ENCODE assay signal across 8 cellular contexts in the genomic region with DNA sequence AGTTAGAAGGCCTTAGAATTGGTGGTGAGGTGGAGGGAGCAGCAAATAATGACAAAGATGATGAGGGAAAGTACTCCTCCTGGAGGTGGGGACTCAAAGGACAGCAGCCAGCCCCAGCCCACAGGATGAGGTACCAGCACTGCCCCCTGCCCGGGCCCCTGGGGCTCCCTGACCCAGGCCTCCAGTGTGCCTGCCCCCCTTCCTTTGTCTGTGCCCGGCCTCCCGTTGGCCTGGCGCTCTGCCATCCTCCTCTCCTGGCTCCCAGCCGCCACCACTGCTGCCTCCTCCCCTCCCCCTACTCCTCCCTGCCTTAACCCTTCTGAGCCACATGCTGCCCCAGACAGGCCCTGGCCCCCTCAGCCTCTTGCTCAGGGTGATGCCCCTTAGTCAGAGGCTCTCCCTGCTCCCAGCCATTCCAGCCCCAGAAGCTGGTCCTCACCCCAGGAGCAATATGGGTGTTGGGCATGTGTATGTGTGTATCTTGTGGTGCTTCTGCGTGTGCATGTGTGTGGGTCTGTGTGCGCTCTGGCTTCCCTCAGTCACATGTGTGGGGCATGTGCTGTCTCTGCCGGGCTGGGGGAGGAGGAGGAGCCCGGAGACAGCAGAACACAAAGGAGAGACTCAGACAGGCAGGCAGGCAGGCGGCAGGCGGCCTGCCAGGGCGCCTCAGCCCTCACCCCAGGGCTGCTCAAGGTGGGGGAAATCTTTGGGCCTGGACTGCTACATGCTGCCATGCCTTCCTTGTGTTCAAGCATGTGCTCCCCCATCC. TPM values are rescaled to one million over a fixed set of nuclear protein-coding genes. Genes with fewer than 3 reads are reported as not detected.
DNase-seq lines count a peak whose midpoint lies in the region; ATAC-seq and TF ChIP-seq lines count a peak whose summit lies in the region.

No MANE protein-coding gene starts in this region.

- H3K4me3 ChIP-seq in dorsolateral prefrontal cortex (peak overlapping the region; percentile 15 to 96 (median 86)), lower leg skin (ENCODE audit: low read depth, poor library complexity, severe bottlenecking) (no peak overlapping the region)

- H3K27ac ChIP-seq in dorsolateral prefrontal cortex, result peak overlapping the region; percentile 63 to 100 (median 98)

- no peaks in the 10 kb centered on the region for H3K27me3 ChIP-seq in dorsolateral prefrontal cortex

- DNase-seq in SIG-M5 treated with dmso at 0.1 percent for 504 hours (lab: John Stamatoyannopoulos, UW; ENCODE audit: unreplicated experiment) (peak; percentile 41), SIG-M5 (lab: John Stamatoyannopoulos, UW) (no peak), NCI-H345 (lab: John Stamatoyannopoulos, UW) (peak; percentile 86), dorsolateral prefrontal cortex (peak; percentile 76 to 89 (median 86)), lower leg skin (ENCODE audit: low spot score in 2 of 2) (peak; percentile 82 to 95)
- peak; percentile 79 for DNase-seq in activated CD4-positive, alpha-beta T cell treated with anti-CD3 and anti-CD28 coated beads for 48 hours
- DNase-seq in stimulated activated CD4-positive, alpha-beta T cell treated with anti-CD3 and anti-CD28 coated beads, Interleukin-4, amount 100 ng/mL, for 4 hours, result peak; percentile 48 to 73

- TF ChIP-seq POLR2A in lower leg skin (IDR thresholded peaks at IDR 0.05), result no peak

- intact Hi-C loops in dorsolateral prefrontal cortex (cut with DNase I) (loop anchor here (5.0 kb wide), 2 partner anchors 285 to 300 kb away; partner anchors contain the start of gene OGA (in 1 of the 2)), lower leg skin (cut with DNase I; ENCODE audit: low total_unique reads) (no loop called here)

- ATAC-seq in GM21423 (IDR thresholded peaks at IDR 0.05; ENCODE audit: unreplicated experiment), result no peak

- peak in 19 of 56 donors; percentile 5 to 38 (median 17) for TF ChIP-seq CTCF in dorsolateral prefrontal cortex (IDR thresholded peaks at IDR 0.05 in 54 of 56, conservative IDR thresholded peaks at IDR 0.05 in 2 of 56; ENCODE audit: low read depth in 1 of 56, partially characterized antibody in 56 of 56)
- TF ChIP-seq CTCF in lower leg skin (IDR thresholded peaks at IDR 0.05), result no peak

- WGBS in lower leg skin, 2 donors, result 0 to 1% methylated on average over 11 to 12 of the region's 12 CpGs

RNA-seq across cellular contexts. Expression of gene LDB1, which starts 2.6 kb away (rescaled TPM):
- 100 to 1,000 TPM in 9 of 120 experiments, 10 to 100 TPM in 111; 51.3 to 110 (median 80.0) TPM for total RNA-seq in dorsolateral prefrontal cortex
- 100 to 1,000 TPM in 2 of 4 donors, 10 to 100 TPM in 2; 80.3 to 109 (median 102) TPM for total RNA-seq in lower leg skin

RNA-seq across cellular contexts. Expression of gene PPRC1, which starts 15.3 kb away (rescaled TPM):
- total RNA-seq in dorsolateral prefrontal cortex (10 to 100 TPM; 14.6 to 34.0 (median 20.9) TPM), lower leg skin (10 to 100 TPM; 23.5 to 48.1 (median 24.3) TPM)

RNA-seq across cellular contexts. Expression of gene NOLC1, which starts 34.6 kb away (rescaled TPM):
- total RNA-seq in dorsolateral prefrontal cortex, result 10 to 100 TPM; 41.2 to 90.6 (median 65.3) TPM
- 10 to 100 TPM; 25.7 to 41.9 (median 39.1) TPM for total RNA-seq in lower leg skin

RNA-seq across cellular contexts. Expression of gene HPS6, which starts 52.4 kb away (rescaled TPM):
- total RNA-seq in dorsolateral prefrontal cortex (10 to 100 TPM in 118 of 120 experiments, 1 to 10 TPM in 2; 8.7 to 18.4 (median 13.9) TPM), lower leg skin (10 to 100 TPM; 31.2 to 39.2 (median 35.4) TPM)
